Comparison of ENCODE assay signal across 16 cellular contexts in the genomic region with DNA sequence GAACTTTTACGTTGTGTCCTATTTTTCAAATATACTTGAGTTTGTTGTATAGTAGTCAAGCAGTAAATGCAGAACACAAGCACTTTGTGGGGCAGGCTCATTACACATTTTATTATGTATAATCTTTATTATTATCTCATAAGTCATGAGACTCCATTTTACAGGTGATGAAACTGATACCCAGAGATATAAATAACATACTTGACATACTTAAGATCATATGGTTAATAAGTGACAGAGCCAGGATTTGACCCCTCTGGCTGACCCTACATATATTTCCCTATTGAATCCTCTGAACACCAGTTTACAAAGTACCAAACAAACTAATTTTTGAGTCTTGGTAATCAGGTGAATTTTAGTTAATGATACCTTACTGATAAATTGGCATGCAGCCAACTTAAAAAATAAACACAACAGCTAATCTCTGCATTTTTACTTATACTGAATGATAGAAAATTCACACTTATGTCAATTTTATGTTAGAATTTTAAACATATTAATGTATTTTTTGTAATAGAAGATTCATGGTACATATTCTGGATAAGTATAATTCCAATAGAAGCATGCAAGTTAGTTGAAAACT.
DNase-seq lines count a peak whose midpoint lies in the region; ATAC-seq, FAIRE-seq and TF ChIP-seq lines count a peak whose summit lies in the region.
"Had no signal": no experiment of that assay in that cellular context is flagged by ENCODE, and none has a peak within 500 bp of the region (broad histone marks: within the 10 kb centered on the region; RNA-seq: fewer than 3 reads in every experiment).

No MANE protein-coding gene starts in this region.

- no peak for TF ChIP-seq POLR2A in H54 (IDR thresholded peaks at IDR 0.05; ENCODE audit: low read depth, low read length)

- ATAC-seq in GM18861 (IDR thresholded peaks at IDR 0.05; ENCODE audit: unreplicated experiment) (peak; percentile 80), GM21423 (IDR thresholded peaks at IDR 0.05; ENCODE audit: unreplicated experiment) (peak; percentile 62), HG02571 (IDR thresholded peaks at IDR 0.05; ENCODE audit: unreplicated experiment) (no peak)

- no peak for FAIRE-seq in H54 (lab: Jason Lieb, UNC)
- FAIRE-seq: A204.1, RCC 7860 had no signal

- peak; percentile 22 for DNase-seq in COR-L47 (lab: John Stamatoyannopoulos, UW)
- peak; percentile 6 for DNase-seq in LoVo (ENCODE audit: low spot score)
- no peak for DNase-seq in AG08396 (ENCODE audit: low spot score)
- no peak for DNase-seq in Kasumi-1 (lab: John Stamatoyannopoulos, UW)
- DNase-seq in H54 (ENCODE audit: insufficient read length, low spot score) = no peak
- DNase-seq: Calu3, HCEC 1CT, Karpas-422, NCI-H1436 treated with DMSO at 0.1 percent for 48 hours, NCI-H345, SHP77 had no signal

Comparison
In these comparisons a context has a peak if more than half of its experiments do, and no peak if none do; other contexts are left out.
1. DNase-seq: peak in COR-L47 (single experiment) and LoVo (single experiment); none in AG08396 (single experiment), Kasumi-1 (0 of 2) and H54 (single experiment).